Comparison of ENCODE assay signal across 24 cellular contexts in genomic region chr1:39372105-39372504, GRCh38.
"Had no signal": no experiment of that assay in that cellular context is flagged by ENCODE, and none has a peak within 500 bp of the region (broad histone marks: within the 10 kb centered on the region; RNA-seq: fewer than 3 reads in every experiment).

No MANE protein-coding gene starts in this region.

- H3K4me3 ChIP-seq: left ventricle myocardium inferior, lung, mucosa of descending colon, ovary, right atrium auricular region, right lobe of liver, smooth muscle cell, stomach, suprapubic skin, tibial nerve, uterus had no signal

- H3K36me3 ChIP-seq: ovary had no signal

- H3K4me3 Mint-ChIP-seq: memory B cell; naive thymus-derived CD4-positive, alpha-beta T cell; natural killer cell treated with Interleukin-12 subunit alpha and Interleukin-12 subunit beta and Interleukin-15 and Interleukin-18, amount 100 ng/mL, for 72 hours; stimulated activated memory B cell treated with anti-CD40 and anti-IgM and Interleukin-4, amounts not matched to agents 10 μg/mL and 1 μg/mL and 100 μg/mL, for 72 hours; type B pancreatic cell had no signal

- DNase-seq: islet precursor cell; left ventricle myocardium inferior; midbrain; mucosa of descending colon; naive thymus-derived CD4-positive, alpha-beta T cell; ovary; right lobe of liver; stimulated activated CD4-positive, alpha-beta T cell treated with anti-CD3 and anti-CD28 coated beads, Interleukin-1b, Interleukin-23, amount 100 ng/mL, for 48 hours; stimulated activated CD4-positive, alpha-beta T cell treated with anti-CD3 and anti-CD28 coated beads, Interleukin-2, amount 100 ng/mL, for 48 hours; stimulated activated CD4-positive, alpha-beta T cell treated with anti-CD3 and anti-CD28 coated beads, Interleukin-4, amount 100 ng/mL, for 4 hours; stimulated activated CD8-positive, alpha-beta memory T cell treated with anti-CD3 and anti-CD28 coated beads, Interleukin-4, amount 100 ng/mL, for 48 hours; stimulated activated naive CD8-positive, alpha-beta T cell treated with anti-CD3 and anti-CD28 coated beads, Interleukin-15, Interleukin-2, amounts not matched to agents 100 U/mL and 50 U/mL, for 24 hours; stomach; uterus had no signal

- H3K9me3 Mint-ChIP-seq: memory B cell; naive thymus-derived CD4-positive, alpha-beta T cell; natural killer cell treated with Interleukin-12 subunit alpha and Interleukin-12 subunit beta and Interleukin-15 and Interleukin-18, amount 100 ng/mL, for 72 hours; stimulated activated memory B cell treated with anti-CD40 and anti-IgM and Interleukin-4, amounts not matched to agents 10 μg/mL and 1 μg/mL and 100 μg/mL, for 72 hours; type B pancreatic cell had no signal

- H3K4me2 ChIP-seq: smooth muscle cell had no signal

- ATAC-seq: mucosa of descending colon; naive thymus-derived CD4-positive, alpha-beta T cell; natural killer cell treated with Interleukin-12 subunit alpha and Interleukin-12 subunit beta and Interleukin-15 and Interleukin-18, amount 100 ng/mL, for 72 hours; right lobe of liver; stimulated activated memory B cell treated with anti-CD40 and anti-IgM and Interleukin-4, amounts not matched to agents 10 μg/mL and 1 μg/mL and 100 μg/mL, for 72 hours; stimulated activated naive CD8-positive, alpha-beta T cell treated with anti-CD3 and anti-CD28 coated beads, Interleukin-15, Interleukin-2, amounts not matched to agents 100 U/mL and 50 U/mL, for 24 hours had no signal

- H3K27me3 ChIP-seq: ovary, right atrium auricular region, right lobe of liver, stomach, suprapubic skin, tibial nerve, uterus had no signal

- H3K9me3 ChIP-seq: left ventricle myocardium inferior, mucosa of descending colon, ovary, right atrium auricular region, right lobe of liver, stomach, suprapubic skin, tibial nerve, uterus had no signal

- H3K27ac Mint-ChIP-seq: memory B cell; stimulated activated memory B cell treated with anti-CD40 and anti-IgM and Interleukin-4, amounts not matched to agents 10 μg/mL and 1 μg/mL and 100 μg/mL, for 72 hours; type B pancreatic cell had no signal

- H3K4me1 Mint-ChIP-seq: memory B cell; stimulated activated memory B cell treated with anti-CD40 and anti-IgM and Interleukin-4, amounts not matched to agents 10 μg/mL and 1 μg/mL and 100 μg/mL, for 72 hours had no signal

- H3K4me1 ChIP-seq: suprapubic skin had no signal

- H3K27ac ChIP-seq: left ventricle myocardium inferior, ovary, right atrium auricular region, right lobe of liver, stomach, suprapubic skin, tibial nerve, uterus had no signal

- H3K27me3 Mint-ChIP-seq: memory B cell; naive thymus-derived CD4-positive, alpha-beta T cell; natural killer cell treated with Interleukin-12 subunit alpha and Interleukin-12 subunit beta and Interleukin-15 and Interleukin-18, amount 100 ng/mL, for 72 hours; progenitor cell of endocrine pancreas; stimulated activated memory B cell treated with anti-CD40 and anti-IgM and Interleukin-4, amounts not matched to agents 10 μg/mL and 1 μg/mL and 100 μg/mL, for 72 hours; type B pancreatic cell had no signal
